ENCODE assay signal across 8 cellular contexts in the genomic region with DNA sequence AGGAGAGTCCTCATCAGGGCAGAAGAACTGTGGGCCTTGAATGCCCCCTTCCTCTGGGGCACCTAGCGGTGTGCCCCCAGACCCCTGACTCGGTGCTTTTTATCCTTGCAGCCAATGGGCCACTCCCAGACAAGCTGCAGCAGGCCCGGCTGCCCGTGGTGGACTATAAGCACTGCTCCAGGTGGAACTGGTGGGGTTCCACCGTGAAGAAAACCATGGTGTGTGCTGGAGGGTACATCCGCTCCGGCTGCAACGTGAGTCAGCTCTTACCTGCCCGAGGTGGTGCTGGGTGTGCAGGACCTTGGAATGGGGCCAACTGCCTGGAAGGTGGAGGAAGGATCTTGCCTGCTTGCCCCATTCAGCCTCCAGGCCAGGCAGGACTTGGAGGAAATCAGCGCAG. TPM values are rescaled to one million over a fixed set of nuclear protein-coding genes. Genes with fewer than 3 reads are reported as not detected.
"Had no signal": no experiment of that assay in that cellular context is flagged by ENCODE, and none has a peak within 500 bp of the region (broad histone marks: within the 10 kb centered on the region; RNA-seq: fewer than 3 reads in every experiment).

No MANE protein-coding gene starts in this region.

RNA-seq across cellular contexts. Expression of gene CELA3A, which starts 5.8 kb away (rescaled TPM):
- total RNA-seq: LHCN-M2, NCI-H460, PC-9, Peyer's patch, RPMI7951, SK-MEL-5 had no signal
- polyA plus RNA-seq: IgD-negative memory B cell, SK-N-SH had no signal

RNA-seq across cellular contexts. Expression of gene CELA3B, which starts 30.4 kb away (rescaled TPM):
- total RNA-seq: LHCN-M2, NCI-H460, PC-9, Peyer's patch, RPMI7951, SK-MEL-5 had no signal
- polyA plus RNA-seq: IgD-negative memory B cell, SK-N-SH had no signal
